ENCODE assay signal across 16 cellular contexts in the genomic region with DNA sequence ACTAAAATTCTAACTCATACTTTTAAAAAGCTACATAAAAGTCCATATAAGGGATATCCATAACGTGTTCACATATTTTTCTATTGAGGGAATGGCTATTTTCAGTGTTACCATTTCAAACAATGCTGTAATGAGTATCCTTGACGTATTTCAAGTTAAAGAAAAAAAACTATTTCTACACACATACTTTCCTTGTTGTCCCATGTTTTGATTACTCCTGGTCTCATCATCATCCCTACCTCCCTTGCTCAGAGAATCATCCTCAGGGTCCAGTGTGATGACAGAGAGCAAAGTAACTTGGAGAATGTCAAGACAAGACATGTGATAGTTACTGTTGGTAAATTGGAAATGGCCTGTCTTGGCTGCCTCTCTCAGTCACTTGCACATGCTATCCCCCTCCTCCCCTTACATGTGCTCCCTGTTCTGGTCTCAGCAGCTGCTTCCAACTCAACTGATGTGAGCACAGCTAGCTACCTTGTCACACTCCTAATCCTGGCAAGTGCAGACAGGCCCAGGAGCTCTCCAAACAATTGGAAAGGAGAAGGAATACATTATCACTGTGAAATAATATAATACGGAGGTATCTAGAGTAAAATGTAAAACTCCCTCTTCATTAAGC. TPM values are rescaled to one million over a fixed set of nuclear protein-coding genes. Genes with fewer than 3 reads are reported as not detected.
DNase-seq lines count a peak whose midpoint lies in the region; ATAC-seq and TF ChIP-seq lines count a peak whose summit lies in the region.
"Had no signal": no experiment of that assay in that cellular context is flagged by ENCODE, and none has a peak within 500 bp of the region (broad histone marks: within the 10 kb centered on the region; RNA-seq: fewer than 3 reads in every experiment).

No MANE protein-coding gene starts in this region.

- POLR2A ChIA-PET in HEK293 (lab: Yijun Ruan, JAX), result interaction anchor here (0.6 kb wide), 1 partner anchor 26 kb away, joined by 4 read pairs; no protein-coding TSS in a partner anchor

- no peaks in the 10 kb centered on the region for H4K20me1 ChIP-seq in mammary epithelial cell (ENCODE audit: insufficient read depth, low read length)

- no peaks in the 10 kb centered on the region for H3K9me3 ChIP-seq in HEK293 (ENCODE audit: control insufficient read depth, insufficient read depth, low read depth, low read length)
- no peaks in the 10 kb centered on the region for H3K9me3 ChIP-seq in mammary epithelial cell (replicated peaks; ENCODE audit: insufficient read depth, low read length)
- H3K9me3 ChIP-seq: right lobe of liver, SJSA1, stomach had no signal

- CTCF ChIA-PET in HEK293 (lab: Yijun Ruan, JAX) (interaction anchor here (0.6 to 1.8 kb wide), 3 partner anchors 18 to 98 kb away, joined by 4 to 10 read pairs (median 5); no protein-coding TSS in a partner anchor), mammary epithelial cell (lab: Charles Lee; ENCODE audit: low non-redundant PET) (no interaction called here)

- in situ Hi-C loops in mammary epithelial cell (cut with MboI; ENCODE audit: low sequenced_read_pairs in 2 of 2), result no loop called here

- peaks cover 0 to 24% of the 10 kb centered on the region in 2 experiments; a peak in 2 of 3 replicates for H3K36me3 ChIP-seq in HEK293 (ENCODE audit: control insufficient read depth in 2 of 2, insufficient read depth in 1 of 2, low read length in 2 of 2)
- H3K36me3 ChIP-seq in mammary epithelial cell (ENCODE audit: insufficient read depth, low read length), result peaks cover 6% of the 10 kb centered on the region
- H3K36me3 ChIP-seq: right lobe of liver, SJSA1 had no signal

- no TSS peak for BruUV-seq in mammary epithelial cell (replicated peaks; lab: Mats Ljungman, UMichigan)

- H3K27ac ChIP-seq in HEK293 (ENCODE audit: extremely low read depth, low read depth, low read length) (no peak overlapping the region), mammary epithelial cell (ENCODE audit: insufficient read depth, low read depth, low read length) (no peak overlapping the region)
- H3K27ac ChIP-seq: right lobe of liver, SJSA1, stomach had no signal

- H3K4me3 ChIP-seq in HEK293 (ENCODE audit: low read depth, low read length) (no peak overlapping the region), mammary epithelial cell (replicated peaks in 1 of 3; ENCODE audit: insufficient read depth in 1 of 3, low read depth in 2 of 3, low read length in 3 of 3) (peak overlapping the region in 1 of 3 experiments; percentile 16)
- H3K4me3 ChIP-seq: right lobe of liver, SJSA1, stomach had no signal

- peaks cover 85% of the 10 kb centered on the region for H3K79me2 ChIP-seq in mammary epithelial cell (ENCODE audit: insufficient read depth, low read length)

- H3K4me2 ChIP-seq in mammary epithelial cell (ENCODE audit: insufficient read depth, low read depth, low read length), result peak overlapping the region; percentile 72

- no peaks in the 10 kb centered on the region for H3K4me1 ChIP-seq in HEK293 (ENCODE audit: control insufficient read depth, insufficient read depth, low read length)
- peaks cover 14% of the 10 kb centered on the region for H3K4me1 ChIP-seq in mammary epithelial cell (ENCODE audit: insufficient read depth, low read length)
- H3K4me1 ChIP-seq: right lobe of liver, SJSA1 had no signal

- DNase-seq in NCI-H345 treated with DMSO at 0.1 percent for 48 hours (lab: John Stamatoyannopoulos, UW; ENCODE audit: unreplicated experiment) (peak; percentile 80), mammary epithelial cell (peak; percentile 56), myocyte (ENCODE audit: low read depth) (peak; percentile 83)
- DNase-seq: activated CD8-positive, alpha-beta T cell treated with anti-CD3 and anti-CD28 coated beads for 36 hours; activated gamma-delta T cell treated with Interleukin-2 at 50 U/mL for 16 hours; CD4-positive, alpha-beta memory T cell; hypothalamus; stomach had no signal

- H3K27me3 ChIP-seq in mammary epithelial cell (ENCODE audit: insufficient read depth, low read length), result no peaks in the 10 kb centered on the region
- H3K27me3 ChIP-seq: right lobe of liver, SJSA1, stomach had no signal

- ATAC-seq in HG03025 (IDR thresholded peaks at IDR 0.05; ENCODE audit: low FRiP score, unreplicated experiment) (no peak), GM18870 (IDR thresholded peaks at IDR 0.05; ENCODE audit: unreplicated experiment) (no peak), GM21737 (IDR thresholded peaks at IDR 0.05; ENCODE audit: unreplicated experiment) (no peak)
- ATAC-seq: activated CD8-positive, alpha-beta T cell treated with anti-CD3 and anti-CD28 coated beads for 36 hours; right lobe of liver had no signal

- TF ChIP-seq CTCF in HEK293 (tag by site-specific recombination; IDR thresholded peaks at IDR 0.05), result no peak
- no peak for TF ChIP-seq CTCF in mammary epithelial cell (conservative IDR thresholded peaks at IDR 0.05 in 1 of 2, IDR thresholded peaks at IDR 0.05 in 1 of 2; ENCODE audit: extremely low read depth in 1 of 2, insufficient read depth in 1 of 2, low read depth in 1 of 2, low read length in 2 of 2)

- 42% methylated on average over 3 of the region's 3 CpGs for WGBS in mammary epithelial cell (ENCODE audit: low coverage, missing lambda C conversion rate)

- no peak overlapping the region for H2AFZ ChIP-seq in mammary epithelial cell (ENCODE audit: low read depth, low read length)

- dilution Hi-C loops in mammary epithelial cell (cut with HindIII; ENCODE audit: low sequenced_read_pairs), result no loop called here

- intact Hi-C loops in mammary epithelial cell (cut with micrococcal nuclease), result no loop called here

- H3K9ac ChIP-seq in mammary epithelial cell (ENCODE audit: insufficient read depth, low read length), result no peak overlapping the region

TF ChIP-seq in HEK293, 187 proteins besides CTCF, POLR2A, EP300 and RAD21 (continues in another document):
- TF ChIP-seq ZNF521 (tag by site-specific recombination; IDR thresholded peaks at IDR 0.05) (no peak), ZNF341 (tag by site-specific recombination; IDR thresholded peaks at IDR 0.05; ENCODE audit: low read depth) (no peak), ZNF133 (tag by site-specific recombination; IDR thresholded peaks at IDR 0.05) (no peak), ZFP41 (tag by site-specific recombination; IDR thresholded peaks at IDR 0.05; ENCODE audit: borderline replicate concordance) (no peak), ZNF366 (tag by site-specific recombination; conservative IDR thresholded peaks at IDR 0.05) (0 out of 2 replicates have a peak, but pooled peaks have one; percentile 13), ZNF600 (tag by site-specific recombination; IDR thresholded peaks at IDR 0.05) (peak; percentile 76), OSR2 (tag by site-specific recombination; IDR thresholded peaks at IDR 0.05) (peak; percentile 38)
- TF ChIP-seq, protein P1, sequence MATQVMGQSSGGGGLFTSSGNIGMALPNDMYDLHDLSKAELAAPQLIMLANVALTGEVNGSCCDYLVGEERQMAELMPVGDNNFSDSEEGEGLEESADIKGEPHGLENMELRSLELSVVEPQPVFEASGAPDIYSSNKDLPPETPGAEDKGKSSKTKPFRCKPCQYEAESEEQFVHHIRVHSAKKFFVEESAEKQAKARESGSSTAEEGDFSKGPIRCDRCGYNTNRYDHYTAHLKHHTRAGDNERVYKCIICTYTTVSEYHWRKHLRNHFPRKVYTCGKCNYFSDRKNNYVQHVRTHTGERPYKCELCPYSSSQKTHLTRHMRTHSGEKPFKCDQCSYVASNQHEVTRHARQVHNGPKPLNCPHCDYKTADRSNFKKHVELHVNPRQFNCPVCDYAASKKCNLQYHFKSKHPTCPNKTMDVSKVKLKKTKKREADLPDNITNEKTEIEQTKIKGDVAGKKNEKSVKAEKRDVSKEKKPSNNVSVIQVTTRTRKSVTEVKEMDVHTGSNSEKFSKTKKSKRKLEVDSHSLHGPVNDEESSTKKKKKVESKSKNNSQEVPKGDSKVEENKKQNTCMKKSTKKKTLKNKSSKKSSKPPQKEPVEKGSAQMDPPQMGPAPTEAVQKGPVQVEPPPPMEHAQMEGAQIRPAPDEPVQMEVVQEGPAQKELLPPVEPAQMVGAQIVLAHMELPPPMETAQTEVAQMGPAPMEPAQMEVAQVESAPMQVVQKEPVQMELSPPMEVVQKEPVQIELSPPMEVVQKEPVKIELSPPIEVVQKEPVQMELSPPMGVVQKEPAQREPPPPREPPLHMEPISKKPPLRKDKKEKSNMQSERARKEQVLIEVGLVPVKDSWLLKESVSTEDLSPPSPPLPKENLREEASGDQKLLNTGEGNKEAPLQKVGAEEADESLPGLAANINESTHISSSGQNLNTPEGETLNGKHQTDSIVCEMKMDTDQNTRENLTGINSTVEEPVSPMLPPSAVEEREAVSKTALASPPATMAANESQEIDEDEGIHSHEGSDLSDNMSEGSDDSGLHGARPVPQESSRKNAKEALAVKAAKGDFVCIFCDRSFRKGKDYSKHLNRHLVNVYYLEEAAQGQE (tag by site-specific recombination; IDR thresholded peaks at IDR 0.05), result 0 out of 2 replicates have a peak, but pooled peaks have one; percentile 32
- TF ChIP-seq, protein P2, sequence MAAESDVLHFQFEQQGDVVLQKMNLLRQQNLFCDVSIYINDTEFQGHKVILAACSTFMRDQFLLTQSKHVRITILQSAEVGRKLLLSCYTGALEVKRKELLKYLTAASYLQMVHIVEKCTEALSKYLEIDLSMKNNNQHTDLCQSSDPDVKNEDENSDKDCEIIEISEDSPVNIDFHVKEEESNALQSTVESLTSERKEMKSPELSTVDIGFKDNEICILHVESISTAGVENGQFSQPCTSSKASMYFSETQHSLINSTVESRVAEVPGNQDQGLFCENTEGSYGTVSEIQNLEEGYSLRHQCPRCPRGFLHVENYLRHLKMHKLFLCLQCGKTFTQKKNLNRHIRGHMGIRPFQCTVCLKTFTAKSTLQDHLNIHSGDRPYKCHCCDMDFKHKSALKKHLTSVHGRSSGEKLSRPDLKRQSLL (tag by site-specific recombination; IDR thresholded peaks at IDR 0.05), result no peak

RNA-seq across cellular contexts. Expression of a gene that starts 21.8 kb away (rescaled TPM):
- 100 to 1,000 TPM; 126 to 175 TPM for total RNA-seq in mammary epithelial cell
- 74.4 TPM for polyA plus RNA-seq in mammary epithelial cell
- 264 TPM for polyA minus RNA-seq in mammary epithelial cell
- 177 and 218 TPM in 2 replicates for total RNA-seq in myocyte
- 115 TPM for polyA plus RNA-seq in myocyte (2012)

RNA-seq across cellular contexts. Expression of a gene that starts 22.1 kb away (rescaled TPM):
- total RNA-seq in mammary epithelial cell, result 10 to 100 TPM in 1 of 2 donors, 1 to 10 TPM in 1; 4.3 to 10.3 TPM
- 9.0 TPM for polyA plus RNA-seq in mammary epithelial cell
- polyA minus RNA-seq in mammary epithelial cell, result 2.7 TPM
- total RNA-seq in myocyte, result 2.7 and 4.0 TPM in 2 replicates
- polyA plus RNA-seq in myocyte (2012), result 14.2 TPM

RNA-seq across cellular contexts. Expression of a gene that starts 44.6 kb away (rescaled TPM):
- 100 to 1,000 TPM; 105 to 183 TPM for total RNA-seq in mammary epithelial cell
- polyA plus RNA-seq in mammary epithelial cell, result 175 TPM
- polyA minus RNA-seq in mammary epithelial cell, result 96.7 TPM
- total RNA-seq in myocyte, result 111 and 118 TPM in 2 replicates
- 158 TPM for polyA plus RNA-seq in myocyte (2012)

RNA-seq across cellular contexts. Expression of a gene that starts 47.2 kb away (rescaled TPM):
- total RNA-seq in mammary epithelial cell (under 1 TPM in 1 of 2 donors, not detected in 1; 0.17 TPM), myocyte (not detected in 2 replicates)
- polyA plus RNA-seq in mammary epithelial cell, result not detected
- not detected for polyA minus RNA-seq in mammary epithelial cell
- polyA plus RNA-seq in myocyte (2012), result not detected
- total RNA-seq: activated CD8-positive, alpha-beta T cell treated with anti-CD3 and anti-CD28 coated beads for 36 hours; CD4-positive, alpha-beta memory T cell; neural crest cell; SJSA1; stomach had no signal
- polyA plus RNA-seq: CD4-positive, alpha-beta memory T cell; liver; stomach had no signal

RNA-seq across cellular contexts. Expression of a gene that starts 54.0 kb away (rescaled TPM):
- 10 to 100 TPM; 21.7 to 64.8 TPM for total RNA-seq in mammary epithelial cell
- 92.2 TPM for polyA plus RNA-seq in mammary epithelial cell
- 17.7 TPM for polyA minus RNA-seq in mammary epithelial cell
- total RNA-seq in myocyte, result 23.1 and 25.3 TPM in 2 replicates
- polyA plus RNA-seq in myocyte (2012), result 57.1 TPM
